11 cellular contexts compared by ENCODE assay signal in the genomic region with DNA sequence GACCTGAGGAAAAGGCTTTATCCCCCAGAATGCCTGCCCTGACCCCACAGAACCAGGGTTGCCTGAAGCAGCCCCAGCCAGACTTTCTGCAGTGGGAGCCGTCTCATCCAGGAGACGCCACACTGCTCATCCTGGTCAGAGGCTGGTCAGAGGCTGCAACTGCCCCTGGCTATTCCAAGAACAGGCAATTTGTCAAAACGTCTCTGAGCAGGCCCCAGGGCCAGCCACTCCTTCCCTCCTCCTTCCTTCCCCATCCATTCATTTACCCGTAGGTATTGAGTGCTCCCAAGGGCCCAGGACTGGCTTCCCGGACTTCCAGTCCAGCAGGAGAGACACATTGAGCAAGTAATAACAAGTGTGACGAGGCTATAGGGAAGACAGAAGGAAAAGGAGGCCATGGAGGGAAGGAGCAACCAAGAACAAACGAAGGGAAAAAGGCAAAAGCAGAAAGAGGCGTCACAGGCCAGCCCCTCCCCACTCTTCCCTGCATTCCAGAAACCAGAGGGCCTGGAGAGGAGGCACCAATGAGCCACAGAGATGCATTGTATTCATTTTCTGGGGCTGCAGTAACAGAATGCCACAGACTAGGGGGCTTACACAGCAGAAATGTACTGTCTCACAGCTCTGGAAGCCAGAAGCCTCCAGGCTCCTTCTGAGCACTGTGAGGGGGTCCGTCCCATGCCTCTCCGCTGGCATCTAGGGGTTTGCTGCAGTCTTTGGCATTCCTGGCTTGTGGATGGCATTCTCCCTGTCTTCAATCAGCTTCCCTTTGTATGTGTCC. TPM values are rescaled to one million over a fixed set of nuclear protein-coding genes. Genes with fewer than 3 reads are reported as not detected.
DNase-seq lines count a peak whose midpoint lies in the region; ATAC-seq and TF ChIP-seq lines count a peak whose summit lies in the region.
"Had no signal": no experiment of that assay in that cellular context is flagged by ENCODE, and none has a peak within 500 bp of the region (broad histone marks: within the 10 kb centered on the region; RNA-seq: fewer than 3 reads in every experiment).

No MANE protein-coding gene starts in this region.

- peaks cover 16 to 40% of the 10 kb centered on the region in 2 donors for H3K4me1 ChIP-seq in thyroid gland

- peak overlapping the region; percentile 54 to 72 (median 61) for H3K27ac ChIP-seq in thyroid gland

- H3K9me3 Mint-ChIP-seq in activated naive CD4-positive, alpha-beta T cell treated with anti-CD3 and anti-CD28 coated beads, Interleukin-2, amount 50 U/mL, for 72 hours = no peaks in the 10 kb centered on the region

- no peaks in the 10 kb centered on the region for H3K36me3 ChIP-seq in thyroid gland

- no peak for TF ChIP-seq POLR2A in thyroid gland (IDR thresholded peaks at IDR 0.05)

- 71 to 75% methylated on average over 10 of the region's 10 CpGs for WGBS in thyroid gland, 2 donors

- intact Hi-C loops in thyroid gland (cut with DNase I) = loop anchor here (5.0 kb wide), 1 partner anchor 107 kb away; no protein-coding TSS in a partner anchor

- H3K9me3 ChIP-seq in thyroid gland = no peaks in the 10 kb centered on the region

- no peaks in the 10 kb centered on the region for H3K27me3 ChIP-seq in thyroid gland

- no peaks in the 10 kb centered on the region for H3K36me3 Mint-ChIP-seq in activated naive CD4-positive, alpha-beta T cell treated with anti-CD3 and anti-CD28 coated beads, Interleukin-2, amount 50 U/mL, for 72 hours

- DNase-seq in NCI-H226 (peak; percentile 87), dermis blood vessel endothelial cell (peak; percentile 81), lung microvascular endothelial cell (ENCODE audit: low read depth in 2 of 2) (peak; percentile 39 to 86), thyroid gland (no peak), NCI-H1436 (lab: John Stamatoyannopoulos, UW) (no peak)
- no peak for DNase-seq in activated naive CD4-positive, alpha-beta T cell treated with anti-CD3 and anti-CD28 coated beads, Interleukin-2, amount 50 U/mL, for 72 hours (ENCODE audit: low spot score in 2 of 2)
- DNase-seq: NCI-H187; stimulated activated CD4-positive, alpha-beta T cell treated with anti-CD3 and anti-CD28 coated beads, Interleukin-12 subunit alpha, Interleukin-12 subunit beta, amount 100 ng/mL, for 4 hours had no signal

- ATAC-seq in GM19035 (IDR thresholded peaks at IDR 0.05; ENCODE audit: unreplicated experiment) = no peak
- ATAC-seq in activated naive CD4-positive, alpha-beta T cell treated with anti-CD3 and anti-CD28 coated beads, Interleukin-2, amount 50 U/mL, for 72 hours = no peak
- ATAC-seq: activated CD4-positive, CD25-positive, alpha-beta regulatory T cell treated with anti-CD3 and anti-CD28 coated beads, Interleukin-2, amount 50 U/mL, for 24 hours had no signal

- H3K27ac Mint-ChIP-seq in activated naive CD4-positive, alpha-beta T cell treated with anti-CD3 and anti-CD28 coated beads, Interleukin-2, amount 50 U/mL, for 72 hours = no peak overlapping the region

- H3K4me3 ChIP-seq in thyroid gland (replicated peaks in 1 of 3) = no peak overlapping the region

- TF ChIP-seq CTCF in thyroid gland (IDR thresholded peaks at IDR 0.05) = no peak

RNA-seq across cellular contexts. Expression of gene CD9, which starts 21.0 kb away (rescaled TPM):
- 517 and 1,153 TPM in 2 replicates for total RNA-seq in dermis blood vessel endothelial cell
- total RNA-seq in lung microvascular endothelial cell = 799 and 1,196 TPM in 2 replicates
- 100 to 1,000 TPM; 367 to 494 (median 375) TPM for total RNA-seq in thyroid gland
- total RNA-seq in activated naive CD4-positive, alpha-beta T cell treated with anti-CD3 and anti-CD28 coated beads, Interleukin-2, amount 50 U/mL, for 72 hours = 10 to 100 TPM in 1 of 2 donors, 1 to 10 TPM in 1; 3.4 to 27.0 TPM

RNA-seq across cellular contexts. Expression of gene VWF, which starts 54.7 kb away (rescaled TPM):
- 3,052 and 3,683 TPM in 2 replicates for total RNA-seq in dermis blood vessel endothelial cell
- 496 and 1,530 TPM in 2 replicates for total RNA-seq in lung microvascular endothelial cell
- total RNA-seq in thyroid gland = 100 to 1,000 TPM in 2 of 4 donors, 10 to 100 TPM in 2; 54.3 to 169 (median 98.5) TPM
- under 1 TPM in 1 of 2 donors, not detected in 1; 0.12 TPM for total RNA-seq in activated naive CD4-positive, alpha-beta T cell treated with anti-CD3 and anti-CD28 coated beads, Interleukin-2, amount 50 U/mL, for 72 hours
- total RNA-seq: Daoy had no signal

Comparison
In these comparisons a context has a peak if more than half of its experiments do, and no peak if none do; other contexts are left out.
1. DNase-seq: peak in NCI-H226 (single experiment), dermis blood vessel endothelial cell (single experiment) and lung microvascular endothelial cell (2 of 2); none in thyroid gland (0 of 2), NCI-H1436 (single experiment) and activated naive CD4-positive, alpha-beta T cell treated with anti-CD3 and anti-CD28 coated beads, Interleukin-2, amount 50 U/mL, for 72 hours (0 of 2).
2. RNA of gene CD9, which starts 21.0 kb away (total RNA-seq): 799 to 1,196 TPM in lung microvascular endothelial cell, 517 to 1,153 TPM in dermis blood vessel endothelial cell and 367 to 494 TPM in thyroid gland; 3.4 to 27.0 TPM in activated naive CD4-positive, alpha-beta T cell treated with anti-CD3 and anti-CD28 coated beads, Interleukin-2, amount 50 U/mL, for 72 hours; every median in the first group is over 10 times any median in the second.
3. RNA of gene VWF, which starts 54.7 kb away (total RNA-seq): 3,052 to 3,683 TPM in dermis blood vessel endothelial cell, 496 to 1,530 TPM in lung microvascular endothelial cell and 54.3 to 169 TPM in thyroid gland; 0.12 TPM in activated naive CD4-positive, alpha-beta T cell treated with anti-CD3 and anti-CD28 coated beads, Interleukin-2, amount 50 U/mL, for 72 hours; every median in the first group is over 10 times any median in the second.